1 cellular context compared by ENCODE assay signal in the genomic region with DNA sequence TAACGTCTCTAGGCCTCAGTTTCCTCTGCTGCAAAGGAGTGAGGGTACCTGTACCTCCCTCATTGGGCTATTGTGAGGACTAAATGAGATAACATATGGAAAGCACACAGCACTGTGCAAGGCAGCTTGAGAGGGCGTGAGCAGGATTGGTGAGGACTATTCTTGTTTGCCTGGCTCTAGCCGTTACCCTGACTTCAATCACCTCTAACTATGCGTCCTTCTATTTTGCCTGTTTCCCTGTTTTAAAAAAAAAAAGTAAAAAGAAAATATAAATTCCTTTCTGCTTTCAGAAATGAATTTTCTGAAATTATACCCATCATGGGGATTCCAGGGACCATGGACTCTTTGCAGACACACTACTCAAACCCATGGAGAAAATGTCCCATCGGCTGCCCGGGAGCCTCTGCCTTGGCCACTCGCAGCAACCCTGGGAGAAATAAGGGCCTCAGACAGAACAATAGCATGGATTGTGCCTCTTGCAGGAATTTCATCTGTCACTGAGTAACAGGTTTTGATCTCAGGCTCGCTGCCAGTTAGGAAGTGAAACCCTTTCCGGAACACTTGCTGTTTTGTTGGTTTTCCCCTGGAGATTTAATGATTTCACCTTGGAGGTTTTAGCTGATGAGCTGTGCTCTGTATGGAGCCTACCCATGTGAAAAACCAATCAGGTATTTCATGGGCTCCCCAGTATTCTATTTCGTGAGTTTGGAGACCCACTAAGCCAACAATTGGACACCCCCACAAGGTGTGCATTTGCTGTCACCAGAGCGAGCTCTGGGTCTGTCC.
TF ChIP-seq lines count a peak whose summit lies in the region.

No MANE protein-coding gene starts in this region.

TF ChIP-seq in HepG2, 621 proteins besides CTCF, POLR2A, EP300 and RAD21 (continued from another document and continues in another):
- TF ChIP-seq THAP9 (CRISPR knock-in tag; IDR thresholded peaks at IDR 0.05; ENCODE audit: borderline replicate concordance) (no peak), ZBTB49 (CRISPR knock-in tag; IDR thresholded peaks at IDR 0.05; ENCODE audit: borderline replicate concordance) (no peak), ATF1 (CRISPR knock-in tag; IDR thresholded peaks at IDR 0.05) (no peak), SAP130 (CRISPR knock-in tag; IDR thresholded peaks at IDR 0.05; ENCODE audit: low read depth) (peak; percentile 82), ELF1 (CRISPR knock-in tag; IDR thresholded peaks at IDR 0.05) (peak; percentile 66), ZBTB20 (CRISPR knock-in tag; IDR thresholded peaks at IDR 0.05; ENCODE audit: borderline replicate concordance, low read depth) (0 out of 2 replicates have a peak, but pooled peaks have one; percentile 36), POLR2G (IDR thresholded peaks at IDR 0.05; ENCODE audit: low read depth, low read length) (peak; percentile 71; the same call in 1 of the 2 replicates), ATF7-NPFF (CRISPR knock-in tag; IDR thresholded peaks at IDR 0.05; ENCODE audit: low read depth) (no peak), ZNF550 (CRISPR knock-in tag; IDR thresholded peaks at IDR 0.05; ENCODE audit: borderline replicate concordance) (no peak), ZNF274 (CRISPR knock-in tag; IDR thresholded peaks at IDR 0.05) (0 out of 2 replicates have a peak, but pooled peaks have one; percentile 41), PITX1 (CRISPR knock-in tag; IDR thresholded peaks at IDR 0.05) (0 out of 2 replicates have a peak, but pooled peaks have one; percentile 17), ZNF33B (CRISPR knock-in tag; IDR thresholded peaks at IDR 0.05) (0 out of 2 replicates have a peak, but pooled peaks have one; percentile 52), NR2F2 (IDR thresholded peaks at IDR 0.05; ENCODE audit: borderline replicate concordance, low read depth) (no peak), NFIC (IDR thresholded peaks at IDR 0.05; ENCODE audit: low read length) (peak; percentile 85; the same call in 1 of the 2 replicates), ZZZ3 (CRISPR knock-in tag; IDR thresholded peaks at IDR 0.05; ENCODE audit: borderline replicate concordance) (no peak), ZNF24 (IDR thresholded peaks at IDR 0.05) (peak; percentile 65; the same call in 1 of the 2 replicates), ERF (CRISPR knock-in tag; IDR thresholded peaks at IDR 0.05) (peak; percentile 73; the same call in 1 of the 2 replicates), ZNF780A (CRISPR knock-in tag; IDR thresholded peaks at IDR 0.05) (no peak), HNF1A (IDR thresholded peaks at IDR 0.05; ENCODE audit: low read depth) (peak; percentile 73), HNF1A (CRISPR knock-in tag; IDR thresholded peaks at IDR 0.05; ENCODE audit: borderline replicate concordance) (0 out of 2 replicates have a peak, but pooled peaks have one; percentile 51), ZKSCAN5 (CRISPR knock-in tag; IDR thresholded peaks at IDR 0.05) (no peak), ZFX (CRISPR knock-in tag; IDR thresholded peaks at IDR 0.05; ENCODE audit: low read depth) (peak; percentile 43), YEATS4 (CRISPR knock-in tag; IDR thresholded peaks at IDR 0.05; ENCODE audit: borderline replicate concordance) (peak; percentile 8; the same call in 1 of the 2 replicates), KDM5A (IDR thresholded peaks at IDR 0.05; ENCODE audit: borderline replicate concordance, low read length) (no peak), ZNF382 (CRISPR knock-in tag; IDR thresholded peaks at IDR 0.05; ENCODE audit: borderline replicate concordance) (no peak), ZNF30 (CRISPR knock-in tag; IDR thresholded peaks at IDR 0.05) (no peak), SIX1 (CRISPR knock-in tag; IDR thresholded peaks at IDR 0.05; ENCODE audit: borderline replicate concordance) (peak; percentile 50; the same call in 1 of the 2 replicates), ELF3 (CRISPR knock-in tag; IDR thresholded peaks at IDR 0.05) (peak; percentile 92)
- TF ChIP-seq, protein P1, sequence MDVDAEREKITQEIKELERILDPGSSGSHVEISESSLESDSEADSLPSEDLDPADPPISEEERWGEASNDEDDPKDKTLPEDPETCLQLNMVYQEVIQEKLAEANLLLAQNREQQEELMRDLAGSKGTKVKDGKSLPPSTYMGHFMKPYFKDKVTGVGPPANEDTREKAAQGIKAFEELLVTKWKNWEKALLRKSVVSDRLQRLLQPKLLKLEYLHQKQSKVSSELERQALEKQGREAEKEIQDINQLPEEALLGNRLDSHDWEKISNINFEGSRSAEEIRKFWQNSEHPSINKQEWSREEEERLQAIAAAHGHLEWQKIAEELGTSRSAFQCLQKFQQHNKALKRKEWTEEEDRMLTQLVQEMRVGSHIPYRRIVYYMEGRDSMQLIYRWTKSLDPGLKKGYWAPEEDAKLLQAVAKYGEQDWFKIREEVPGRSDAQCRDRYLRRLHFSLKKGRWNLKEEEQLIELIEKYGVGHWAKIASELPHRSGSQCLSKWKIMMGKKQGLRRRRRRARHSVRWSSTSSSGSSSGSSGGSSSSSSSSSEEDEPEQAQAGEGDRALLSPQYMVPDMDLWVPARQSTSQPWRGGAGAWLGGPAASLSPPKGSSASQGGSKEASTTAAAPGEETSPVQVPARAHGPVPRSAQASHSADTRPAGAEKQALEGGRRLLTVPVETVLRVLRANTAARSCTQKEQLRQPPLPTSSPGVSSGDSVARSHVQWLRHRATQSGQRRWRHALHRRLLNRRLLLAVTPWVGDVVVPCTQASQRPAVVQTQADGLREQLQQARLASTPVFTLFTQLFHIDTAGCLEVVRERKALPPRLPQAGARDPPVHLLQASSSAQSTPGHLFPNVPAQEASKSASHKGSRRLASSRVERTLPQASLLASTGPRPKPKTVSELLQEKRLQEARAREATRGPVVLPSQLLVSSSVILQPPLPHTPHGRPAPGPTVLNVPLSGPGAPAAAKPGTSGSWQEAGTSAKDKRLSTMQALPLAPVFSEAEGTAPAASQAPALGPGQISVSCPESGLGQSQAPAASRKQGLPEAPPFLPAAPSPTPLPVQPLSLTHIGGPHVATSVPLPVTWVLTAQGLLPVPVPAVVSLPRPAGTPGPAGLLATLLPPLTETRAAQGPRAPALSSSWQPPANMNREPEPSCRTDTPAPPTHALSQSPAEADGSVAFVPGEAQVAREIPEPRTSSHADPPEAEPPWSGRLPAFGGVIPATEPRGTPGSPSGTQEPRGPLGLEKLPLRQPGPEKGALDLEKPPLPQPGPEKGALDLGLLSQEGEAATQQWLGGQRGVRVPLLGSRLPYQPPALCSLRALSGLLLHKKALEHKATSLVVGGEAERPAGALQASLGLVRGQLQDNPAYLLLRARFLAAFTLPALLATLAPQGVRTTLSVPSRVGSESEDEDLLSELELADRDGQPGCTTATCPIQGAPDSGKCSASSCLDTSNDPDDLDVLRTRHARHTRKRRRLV (CRISPR knock-in tag; IDR thresholded peaks at IDR 0.05): 0 out of 2 replicates have a peak, but pooled peaks have one; percentile 33
- TF ChIP-seq, protein P2, sequence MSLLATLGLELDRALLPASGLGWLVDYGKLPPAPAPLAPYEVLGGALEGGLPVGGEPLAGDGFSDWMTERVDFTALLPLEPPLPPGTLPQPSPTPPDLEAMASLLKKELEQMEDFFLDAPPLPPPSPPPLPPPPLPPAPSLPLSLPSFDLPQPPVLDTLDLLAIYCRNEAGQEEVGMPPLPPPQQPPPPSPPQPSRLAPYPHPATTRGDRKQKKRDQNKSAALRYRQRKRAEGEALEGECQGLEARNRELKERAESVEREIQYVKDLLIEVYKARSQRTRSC (CRISPR knock-in tag; IDR thresholded peaks at IDR 0.05; ENCODE audit: low read depth): no peak
- TF ChIP-seq, protein P3, sequence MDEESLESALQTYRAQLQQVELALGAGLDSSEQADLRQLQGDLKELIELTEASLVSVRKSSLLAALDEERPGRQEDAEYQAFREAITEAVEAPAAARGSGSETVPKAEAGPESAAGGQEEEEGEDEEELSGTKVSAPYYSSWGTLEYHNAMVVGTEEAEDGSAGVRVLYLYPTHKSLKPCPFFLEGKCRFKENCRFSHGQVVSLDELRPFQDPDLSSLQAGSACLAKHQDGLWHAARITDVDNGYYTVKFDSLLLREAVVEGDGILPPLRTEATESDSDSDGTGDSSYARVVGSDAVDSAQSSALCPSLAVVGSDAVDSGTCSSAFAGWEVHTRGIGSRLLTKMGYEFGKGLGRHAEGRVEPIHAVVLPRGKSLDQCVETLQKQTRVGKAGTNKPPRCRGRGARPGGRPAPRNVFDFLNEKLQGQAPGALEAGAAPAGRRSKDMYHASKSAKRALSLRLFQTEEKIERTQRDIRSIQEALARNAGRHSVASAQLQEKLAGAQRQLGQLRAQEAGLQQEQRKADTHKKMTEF (CRISPR knock-in tag; IDR thresholded peaks at IDR 0.05): peak; percentile 88
- TF ChIP-seq, protein P4, sequence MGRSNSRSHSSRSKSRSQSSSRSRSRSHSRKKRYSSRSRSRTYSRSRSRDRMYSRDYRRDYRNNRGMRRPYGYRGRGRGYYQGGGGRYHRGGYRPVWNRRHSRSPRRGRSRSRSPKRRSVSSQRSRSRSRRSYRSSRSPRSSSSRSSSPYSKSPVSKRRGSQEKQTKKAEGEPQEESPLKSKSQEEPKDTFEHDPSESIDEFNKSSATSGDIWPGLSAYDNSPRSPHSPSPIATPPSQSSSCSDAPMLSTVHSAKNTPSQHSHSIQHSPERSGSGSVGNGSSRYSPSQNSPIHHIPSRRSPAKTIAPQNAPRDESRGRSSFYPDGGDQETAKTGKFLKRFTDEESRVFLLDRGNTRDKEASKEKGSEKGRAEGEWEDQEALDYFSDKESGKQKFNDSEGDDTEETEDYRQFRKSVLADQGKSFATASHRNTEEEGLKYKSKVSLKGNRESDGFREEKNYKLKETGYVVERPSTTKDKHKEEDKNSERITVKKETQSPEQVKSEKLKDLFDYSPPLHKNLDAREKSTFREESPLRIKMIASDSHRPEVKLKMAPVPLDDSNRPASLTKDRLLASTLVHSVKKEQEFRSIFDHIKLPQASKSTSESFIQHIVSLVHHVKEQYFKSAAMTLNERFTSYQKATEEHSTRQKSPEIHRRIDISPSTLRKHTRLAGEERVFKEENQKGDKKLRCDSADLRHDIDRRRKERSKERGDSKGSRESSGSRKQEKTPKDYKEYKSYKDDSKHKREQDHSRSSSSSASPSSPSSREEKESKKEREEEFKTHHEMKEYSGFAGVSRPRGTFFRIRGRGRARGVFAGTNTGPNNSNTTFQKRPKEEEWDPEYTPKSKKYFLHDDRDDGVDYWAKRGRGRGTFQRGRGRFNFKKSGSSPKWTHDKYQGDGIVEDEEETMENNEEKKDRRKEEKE (IDR thresholded peaks at IDR 0.05): no peak
- TF ChIP-seq, protein P5, sequence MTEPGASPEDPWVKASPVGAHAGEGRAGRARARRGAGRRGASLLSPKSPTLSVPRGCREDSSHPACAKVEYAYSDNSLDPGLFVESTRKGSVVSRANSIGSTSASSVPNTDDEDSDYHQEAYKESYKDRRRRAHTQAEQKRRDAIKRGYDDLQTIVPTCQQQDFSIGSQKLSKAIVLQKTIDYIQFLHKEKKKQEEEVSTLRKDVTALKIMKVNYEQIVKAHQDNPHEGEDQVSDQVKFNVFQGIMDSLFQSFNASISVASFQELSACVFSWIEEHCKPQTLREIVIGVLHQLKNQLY (CRISPR knock-in tag; IDR thresholded peaks at IDR 0.05): peak; percentile 24; the same call in 1 of the 2 replicates
